In genomic region chr2:11829324-11829946, GRCh38 we compare ENCODE assay signal across 8 cellular contexts.
DNase-seq lines count a peak whose midpoint lies in the region; ATAC-seq and TF ChIP-seq lines count a peak whose summit lies in the region.

No MANE protein-coding gene starts in this region.

- ATAC-seq in GM21529 (IDR thresholded peaks at IDR 0.05; ENCODE audit: unreplicated experiment) = peak; percentile 33
- ATAC-seq in IMR-90 (ENCODE audit: low read depth) = peak; percentile 10
- peak; percentile 13 for ATAC-seq in gastroesophageal sphincter

- H2AFZ ChIP-seq in IMR-90 (replicated peaks; ENCODE audit: low read length, poor library complexity) (peak overlapping the region; percentile 91), neuronal stem cell (ENCODE audit: low read length) (peak overlapping the region; percentile 87)

- H3K23ac ChIP-seq in IMR-90 (ENCODE audit: low read depth, low read length) (peak overlapping the region; percentile 87), neuronal stem cell (ENCODE audit: low read depth, low read length, poor library complexity) (no peak overlapping the region)

- H3K9ac ChIP-seq in IMR-90 (ENCODE audit: low read depth, low read length) (peak overlapping the region; percentile 43), neuronal stem cell (ENCODE audit: low read depth, low read length, poor library complexity) (no peak overlapping the region), subcutaneous abdominal adipose tissue (ENCODE audit: low read length in 5 of 5) (peak overlapping the region in 2 of 5 donors; percentile 43 to 59)

- dilution Hi-C loops in IMR-90 (cut with HindIII; ENCODE audit: low sequenced_read_pairs, unreplicated experiment) = no loop called here

- peak overlapping the region; percentile 90 for H2AK9ac ChIP-seq in IMR-90 (replicated peaks; ENCODE audit: low read depth, low read length, poor library complexity)

- H2AK5ac ChIP-seq in IMR-90 (ENCODE audit: low read depth, low read length) = peak overlapping the region; percentile 76
- no peak overlapping the region for H2AK5ac ChIP-seq in neuronal stem cell (ENCODE audit: low read depth, low read length)

- H3K4me3 ChIP-seq in IMR-90 (ENCODE audit: insufficient read depth, low read depth, low read length) (no peak overlapping the region), gastroesophageal sphincter (peak overlapping the region in 1 of 2 donors; percentile 35), neuronal stem cell (ENCODE audit: low read length in 2 of 2) (peak overlapping the region in 1 of 2 donors; percentile 42), subcutaneous abdominal adipose tissue (ENCODE audit: low read depth in 1 of 5, low read length in 5 of 5) (peak overlapping the region in 4 of 5 donors; percentile 54 to 64 (median 56))

- peak overlapping the region; percentile 94 for H2BK5ac ChIP-seq in IMR-90 (ENCODE audit: low read depth, low read length, poor library complexity, severe bottlenecking)
- peak overlapping the region; percentile 85 for H2BK5ac ChIP-seq in neuronal stem cell (ENCODE audit: low read length)

- WGBS in IMR-90 (ENCODE audit: extremely low coverage in 2 of 2, insufficient read length in 1 of 2), 2 experiments = 27% methylated on average over 3 of the region's 11 CpGs; no CpG with 5 or more reads in 1 of the 2 experiments
- 8 to 10% methylated on average over 4 of the region's 11 CpGs for WGBS in gastroesophageal sphincter (ENCODE audit: low coverage in 1 of 2), 2 donors
- WGBS in neuronal stem cell (ENCODE audit: extremely low coverage in 2 of 2, insufficient read length in 2 of 2, insufficient replicate concordance in 1 of 2), 2 donors = no CpG with 5 or more reads among the region's 11 CpGs

- peak overlapping the region; percentile 93 for H2BK20ac ChIP-seq in IMR-90 (ENCODE audit: low read depth, low read length)

- H3K9me1 ChIP-seq in IMR-90 (ENCODE audit: insufficient read depth, low read length) = peaks cover 9% of the 10 kb centered on the region; the same call in 1 of the 2 replicates

- H3K79me1 ChIP-seq in IMR-90 (ENCODE audit: low read depth in 1 of 2, low read length in 2 of 2) = no peaks in the 10 kb centered on the region
- no peaks in the 10 kb centered on the region for H3K79me1 ChIP-seq in neuronal stem cell (ENCODE audit: low read depth, low read length)

- no peaks in the 10 kb centered on the region for H4K20me1 ChIP-seq in IMR-90 (ENCODE audit: insufficient read depth, low read length)

- TF ChIP-seq POLR2A in IMR-90 (IDR thresholded peaks at IDR 0.05; ENCODE audit: low read depth, low read length) = no peak
- no peak for TF ChIP-seq POLR2A in gastroesophageal sphincter (IDR thresholded peaks at IDR 0.05)

- H4K5ac ChIP-seq in IMR-90 (ENCODE audit: low read depth, low read length) = peak overlapping the region; percentile 82

- BruUV-seq in IMR-90 (replicated peaks; lab: Mats Ljungman, UMichigan) = no TSS peak

- H3K4me1 ChIP-seq in IMR-90 (ENCODE audit: control insufficient read depth, insufficient read depth, low read length) = peaks cover 19% of the 10 kb centered on the region
- H3K4me1 ChIP-seq in gastroesophageal sphincter = peaks cover 5 to 25% (median 13%) of the 10 kb centered on the region in 3 donors
- H3K4me1 ChIP-seq in neuronal stem cell (ENCODE audit: control insufficient read depth in 2 of 2, insufficient read depth in 1 of 2, low read depth in 1 of 2, low read length in 2 of 2) = peaks cover 4 to 30% of the 10 kb centered on the region in 2 donors
- H3K4me1 ChIP-seq in subcutaneous abdominal adipose tissue (ENCODE audit: control insufficient read depth in 5 of 5, insufficient read depth in 5 of 5, low read length in 5 of 5) = peaks cover 9 to 26% (median 21%) of the 10 kb centered on the region in 5 donors

- H3K27me3 ChIP-seq in IMR-90 (ENCODE audit: control insufficient read depth, insufficient read depth, low read length) = no peaks in the 10 kb centered on the region
- H3K27me3 ChIP-seq in gastroesophageal sphincter = no peaks in the 10 kb centered on the region
- no peaks in the 10 kb centered on the region for H3K27me3 ChIP-seq in neuronal stem cell (ENCODE audit: control insufficient read depth in 3 of 3, insufficient read depth in 3 of 3, low read depth in 1 of 3, low read length in 3 of 3)
- peaks cover 0 to under 1% (median 0%) of the 10 kb centered on the region in 5 donors for H3K27me3 ChIP-seq in subcutaneous abdominal adipose tissue (ENCODE audit: control insufficient read depth in 5 of 5, insufficient read depth in 4 of 5, low read length in 5 of 5)

- POLR2A ChIA-PET in IMR-90 (lab: Charles Lee; ENCODE audit: unreplicated experiment) = no interaction called here

- no peak overlapping the region for H2BK12ac ChIP-seq in neuronal stem cell (ENCODE audit: low read length)

- peak overlapping the region; percentile 92 for H2BK120ac ChIP-seq in IMR-90 (ENCODE audit: low read depth, low read length)
- peak overlapping the region; percentile 95 for H2BK120ac ChIP-seq in neuronal stem cell (ENCODE audit: low read depth, low read length)

- peak overlapping the region; percentile 46 for H3K4me2 ChIP-seq in IMR-90 (ENCODE audit: low read depth, low read length)
- peak overlapping the region; percentile 41 for H3K4me2 ChIP-seq in neuronal stem cell (ENCODE audit: insufficient read depth, low read length, poor library complexity, severe bottlenecking)

- TF ChIP-seq RAD21 in IMR-90 (IDR thresholded peaks at IDR 0.05; ENCODE audit: low read length) = peak; percentile 65

- DNase-seq in DMS 273 (lab: John Stamatoyannopoulos, UW; ENCODE audit: unreplicated experiment) (peak; percentile 81), IMR-90 (peak; percentile 34), RPMI7951 (ENCODE audit: low read depth) (peak; percentile 82), neuronal stem cell (ENCODE audit: low spot score) (peak; percentile 71)
- peak; percentile 87 for DNase-seq in activated effector memory CD4-positive, alpha-beta T cell treated with anti-CD3 and anti-CD28 coated beads, Interleukin-2, amount 50 U/mL, for 16 hours

- H3K9me3 ChIP-seq in IMR-90 (ENCODE audit: control insufficient read depth, insufficient read depth, low read length) (peaks cover 2% of the 10 kb centered on the region; the same call in 1 of the 2 replicates), gastroesophageal sphincter (no peaks in the 10 kb centered on the region), neuronal stem cell (replicated peaks in 1 of 2; ENCODE audit: control insufficient read depth in 2 of 2, insufficient read depth in 1 of 2, low read depth in 1 of 2, low read length in 2 of 2) (peaks cover 0 to 4% of the 10 kb centered on the region in 2 donors), subcutaneous abdominal adipose tissue (ENCODE audit: control insufficient read depth in 5 of 5, low read length in 5 of 5) (peaks cover 0 to 6% (median 3%) of the 10 kb centered on the region in 5 donors)

- H4K8ac ChIP-seq in IMR-90 (ENCODE audit: low read depth in 2 of 2, low read length in 2 of 2) (peak overlapping the region; percentile 67 to 88), neuronal stem cell (ENCODE audit: low read depth, low read length) (peak overlapping the region; percentile 20)

- in situ Hi-C loops in IMR-90 (cut with MboI; ENCODE audit: low sequenced_read_pairs) = no loop called here

- peak overlapping the region; percentile 94 for H4K91ac ChIP-seq in IMR-90 (ENCODE audit: insufficient read depth, low read depth, low read length)
- no peak overlapping the region for H4K91ac ChIP-seq in neuronal stem cell (ENCODE audit: low read depth, low read length, poor library complexity)

- TF ChIP-seq CTCF in IMR-90 (conservative IDR thresholded peaks at IDR 0.05; ENCODE audit: low read depth, low read length) = peak; percentile 60
- TF ChIP-seq CTCF in gastroesophageal sphincter (IDR thresholded peaks at IDR 0.05) = peak in 1 of 4 experiments; percentile 59

- H3K14ac ChIP-seq in IMR-90 (replicated peaks; ENCODE audit: low read depth, low read length) = peak overlapping the region; percentile 81
- no peak overlapping the region for H3K14ac ChIP-seq in neuronal stem cell (ENCODE audit: low read length)

- H3K18ac ChIP-seq in IMR-90 (ENCODE audit: low read depth, low read length) (peak overlapping the region; percentile 84), neuronal stem cell (ENCODE audit: low read length) (peak overlapping the region; percentile 92)

- no peak for TF ChIP-seq EP300 in gastroesophageal sphincter (IDR thresholded peaks at IDR 0.05)

- intact Hi-C loops in IMR-90 (cut with micrococcal nuclease) = loop anchor here (1.0 to 10.0 kb wide), 2 partner anchors 344 to 585 kb away; no protein-coding TSS in a partner anchor

- H3K56ac ChIP-seq in IMR-90 (ENCODE audit: extremely low read depth, insufficient read depth, low read length) = peak overlapping the region; percentile 78

- H3K27ac ChIP-seq in IMR-90 (ENCODE audit: insufficient read depth, low read length) = peak overlapping the region; percentile 87
- H3K27ac ChIP-seq in gastroesophageal sphincter = peak overlapping the region; percentile 21 to 81 (median 75)
- peak overlapping the region; percentile 97 for H3K27ac ChIP-seq in neuronal stem cell (replicated peaks; ENCODE audit: low read length)
- peak overlapping the region; percentile 63 for H3K27ac ChIP-seq in subcutaneous abdominal adipose tissue (ENCODE audit: low read depth, low read length)

- H2BK15ac ChIP-seq in IMR-90 (ENCODE audit: low read depth, low read length) (peak overlapping the region; percentile 75), neuronal stem cell (ENCODE audit: low read length) (peak overlapping the region; percentile 41)

- H3K4ac ChIP-seq in IMR-90 (ENCODE audit: low read depth, low read length) (peak overlapping the region; percentile 95), neuronal stem cell (ENCODE audit: low read length) (no peak overlapping the region)

- CTCF ChIA-PET in IMR-90 (lab: Yijun Ruan, JAX) = interaction anchor here (0.5 to 2.1 kb wide), 11 partner anchors 23 to 1178 kb away, joined by 3 to 11 read pairs (median 3); no protein-coding TSS in a partner anchor

- H3K36me3 ChIP-seq in IMR-90 (ENCODE audit: control insufficient read depth, insufficient read depth, low read length) (peaks cover 10% of the 10 kb centered on the region), gastroesophageal sphincter (peaks cover 0 to 36% of the 10 kb centered on the region in 2 donors), neuronal stem cell (replicated peaks in 1 of 2; ENCODE audit: control insufficient read depth in 2 of 2, insufficient read depth in 2 of 2, low read length in 2 of 2) (peaks cover 10 to 30% of the 10 kb centered on the region in 2 donors), subcutaneous abdominal adipose tissue (ENCODE audit: control insufficient read depth in 5 of 5, insufficient read depth in 5 of 5, low read length in 5 of 5) (peaks cover 3 to 34% (median 24%) of the 10 kb centered on the region in 5 donors)

Comparison
In these comparisons a context has a peak if more than half of its experiments do, and no peak if none do; other contexts are left out.
1. DNase-seq: peak in every context shown above with its lines; median percentile 87 in activated effector memory CD4-positive, alpha-beta T cell treated with anti-CD3 and anti-CD28 coated beads, Interleukin-2, amount 50 U/mL, for 16 hours; 82 in RPMI7951; 81 in DMS 273; 71 in neuronal stem cell; 34 in IMR-90.